2 cellular contexts compared by ENCODE assay signal in the genomic region with DNA sequence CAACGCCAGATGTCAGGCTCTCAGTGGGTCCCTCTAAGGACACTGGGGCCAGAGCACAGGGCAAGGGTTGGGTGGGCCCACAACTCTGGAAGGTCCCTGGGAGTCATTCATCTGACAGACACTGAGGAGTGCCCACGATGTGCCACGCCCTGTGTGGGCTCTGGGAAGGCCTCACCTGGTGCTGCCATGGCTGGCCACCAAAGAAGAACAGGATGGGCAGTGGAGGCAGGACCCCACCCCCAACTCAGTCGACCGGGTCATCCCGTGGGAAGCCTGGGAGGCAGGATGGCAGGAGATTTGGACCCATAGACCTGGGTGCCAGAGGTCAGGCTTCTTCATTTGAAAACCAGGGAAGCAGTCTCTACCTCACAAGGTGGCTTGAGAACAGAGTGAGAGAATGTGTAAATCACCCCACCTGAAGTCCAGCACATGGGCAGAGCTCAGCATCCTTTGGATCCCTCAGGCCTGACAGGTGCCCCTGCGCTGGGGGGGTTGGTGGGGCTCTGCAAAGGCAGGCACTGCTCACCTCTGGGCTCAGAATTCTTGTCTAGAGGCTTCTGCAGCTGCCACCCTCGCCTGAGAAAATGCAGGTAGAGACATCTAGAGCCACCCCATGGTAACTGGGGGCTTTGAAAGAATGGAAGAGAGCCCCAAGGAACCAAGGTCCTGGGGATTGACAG.
TF ChIP-seq lines count a peak whose summit lies in the region.

No MANE protein-coding gene starts in this region.

TF ChIP-seq in GM23338, 12 proteins besides CTCF, POLR2A, EP300 and RAD21 (continues in another document):
- TF ChIP-seq EZH2phosphoT487 (IDR thresholded peaks at IDR 0.05; ENCODE audit: unreplicated experiment) (no peak), ZNF114 (CRISPR knock-in tag; IDR thresholded peaks at IDR 0.05) (no peak), POLR2AphosphoS5 (IDR thresholded peaks at IDR 0.05; ENCODE audit: low read depth) (no peak), STAT1 (IDR thresholded peaks at IDR 0.05; ENCODE audit: unreplicated experiment) (no peak), EZH2 (IDR thresholded peaks at IDR 0.05; ENCODE audit: low read depth, unreplicated experiment) (no peak)
- TF ChIP-seq, protein P1, sequence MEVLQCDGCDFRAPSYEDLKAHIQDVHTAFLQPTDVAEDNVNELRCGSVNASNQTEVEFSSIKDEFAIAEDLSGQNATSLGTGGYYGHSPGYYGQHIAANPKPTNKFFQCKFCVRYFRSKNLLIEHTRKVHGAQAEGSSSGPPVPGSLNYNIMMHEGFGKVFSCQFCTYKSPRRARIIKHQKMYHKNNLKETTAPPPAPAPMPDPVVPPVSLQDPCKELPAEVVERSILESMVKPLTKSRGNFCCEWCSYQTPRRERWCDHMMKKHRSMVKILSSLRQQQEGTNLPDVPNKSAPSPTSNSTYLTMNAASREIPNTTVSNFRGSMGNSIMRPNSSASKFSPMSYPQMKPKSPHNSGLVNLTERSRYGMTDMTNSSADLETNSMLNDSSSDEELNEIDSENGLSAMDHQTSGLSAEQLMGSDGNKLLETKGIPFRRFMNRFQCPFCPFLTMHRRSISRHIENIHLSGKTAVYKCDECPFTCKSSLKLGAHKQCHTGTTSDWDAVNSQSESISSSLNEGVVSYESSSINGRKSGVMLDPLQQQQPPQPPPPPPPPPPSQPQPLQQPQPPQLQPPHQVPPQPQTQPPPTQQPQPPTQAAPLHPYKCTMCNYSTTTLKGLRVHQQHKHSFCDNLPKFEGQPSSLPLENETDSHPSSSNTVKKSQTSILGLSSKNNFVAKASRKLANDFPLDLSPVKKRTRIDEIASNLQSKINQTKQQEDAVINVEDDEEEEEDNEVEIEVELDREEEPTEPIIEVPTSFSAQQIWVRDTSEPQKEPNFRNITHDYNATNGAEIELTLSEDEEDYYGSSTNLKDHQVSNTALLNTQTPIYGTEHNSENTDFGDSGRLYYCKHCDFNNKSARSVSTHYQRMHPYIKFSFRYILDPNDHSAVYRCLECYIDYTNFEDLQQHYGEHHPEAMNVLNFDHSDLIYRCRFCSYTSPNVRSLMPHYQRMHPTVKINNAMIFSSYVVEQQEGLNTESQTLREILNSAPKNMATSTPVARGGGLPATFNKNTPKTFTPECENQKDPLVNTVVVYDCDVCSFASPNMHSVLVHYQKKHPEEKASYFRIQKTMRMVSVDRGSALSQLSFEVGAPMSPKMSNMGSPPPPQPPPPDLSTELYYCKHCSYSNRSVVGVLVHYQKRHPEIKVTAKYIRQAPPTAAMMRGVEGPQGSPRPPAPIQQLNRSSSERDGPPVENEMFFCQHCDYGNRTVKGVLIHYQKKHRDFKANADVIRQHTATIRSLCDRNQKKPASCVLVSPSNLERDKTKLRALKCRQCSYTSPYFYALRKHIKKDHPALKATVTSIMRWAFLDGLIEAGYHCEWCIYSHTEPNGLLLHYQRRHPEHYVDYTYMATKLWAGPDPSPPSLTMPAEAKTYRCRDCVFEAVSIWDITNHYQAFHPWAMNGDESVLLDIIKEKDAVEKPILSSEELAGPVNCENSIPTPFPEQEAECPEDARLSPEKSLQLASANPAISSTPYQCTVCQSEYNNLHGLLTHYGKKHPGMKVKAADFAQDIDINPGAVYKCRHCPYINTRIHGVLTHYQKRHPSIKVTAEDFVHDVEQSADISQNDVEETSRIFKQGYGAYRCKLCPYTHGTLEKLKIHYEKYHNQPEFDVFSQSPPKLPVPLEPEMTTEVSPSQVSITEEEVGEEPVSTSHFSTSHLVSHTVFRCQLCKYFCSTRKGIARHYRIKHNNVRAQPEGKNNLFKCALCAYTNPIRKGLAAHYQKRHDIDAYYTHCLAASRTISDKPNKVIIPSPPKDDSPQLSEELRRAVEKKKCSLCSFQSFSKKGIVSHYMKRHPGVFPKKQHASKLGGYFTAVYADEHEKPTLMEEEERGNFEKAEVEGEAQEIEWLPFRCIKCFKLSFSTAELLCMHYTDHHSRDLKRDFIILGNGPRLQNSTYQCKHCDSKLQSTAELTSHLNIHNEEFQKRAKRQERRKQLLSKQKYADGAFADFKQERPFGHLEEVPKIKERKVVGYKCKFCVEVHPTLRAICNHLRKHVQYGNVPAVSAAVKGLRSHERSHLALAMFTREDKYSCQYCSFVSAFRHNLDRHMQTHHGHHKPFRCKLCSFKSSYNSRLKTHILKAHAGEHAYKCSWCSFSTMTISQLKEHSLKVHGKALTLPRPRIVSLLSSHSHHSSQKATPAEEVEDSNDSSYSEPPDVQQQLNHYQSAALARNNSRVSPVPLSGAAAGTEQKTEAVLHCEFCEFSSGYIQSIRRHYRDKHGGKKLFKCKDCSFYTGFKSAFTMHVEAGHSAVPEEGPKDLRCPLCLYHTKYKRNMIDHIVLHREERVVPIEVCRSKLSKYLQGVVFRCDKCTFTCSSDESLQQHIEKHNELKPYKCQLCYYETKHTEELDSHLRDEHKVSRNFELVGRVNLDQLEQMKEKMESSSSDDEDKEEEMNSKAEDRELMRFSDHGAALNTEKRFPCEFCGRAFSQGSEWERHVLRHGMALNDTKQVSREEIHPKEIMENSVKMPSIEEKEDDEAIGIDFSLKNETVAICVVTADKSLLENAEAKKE (CRISPR knock-in tag; IDR thresholded peaks at IDR 0.05) = no peak
- TF ChIP-seq, protein P2, sequence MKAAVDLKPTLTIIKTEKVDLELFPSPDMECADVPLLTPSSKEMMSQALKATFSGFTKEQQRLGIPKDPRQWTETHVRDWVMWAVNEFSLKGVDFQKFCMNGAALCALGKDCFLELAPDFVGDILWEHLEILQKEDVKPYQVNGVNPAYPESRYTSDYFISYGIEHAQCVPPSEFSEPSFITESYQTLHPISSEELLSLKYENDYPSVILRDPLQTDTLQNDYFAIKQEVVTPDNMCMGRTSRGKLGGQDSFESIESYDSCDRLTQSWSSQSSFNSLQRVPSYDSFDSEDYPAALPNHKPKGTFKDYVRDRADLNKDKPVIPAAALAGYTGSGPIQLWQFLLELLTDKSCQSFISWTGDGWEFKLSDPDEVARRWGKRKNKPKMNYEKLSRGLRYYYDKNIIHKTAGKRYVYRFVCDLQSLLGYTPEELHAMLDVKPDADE (IDR thresholded peaks at IDR 0.05) = no peak
- TF ChIP-seq, protein P3, sequence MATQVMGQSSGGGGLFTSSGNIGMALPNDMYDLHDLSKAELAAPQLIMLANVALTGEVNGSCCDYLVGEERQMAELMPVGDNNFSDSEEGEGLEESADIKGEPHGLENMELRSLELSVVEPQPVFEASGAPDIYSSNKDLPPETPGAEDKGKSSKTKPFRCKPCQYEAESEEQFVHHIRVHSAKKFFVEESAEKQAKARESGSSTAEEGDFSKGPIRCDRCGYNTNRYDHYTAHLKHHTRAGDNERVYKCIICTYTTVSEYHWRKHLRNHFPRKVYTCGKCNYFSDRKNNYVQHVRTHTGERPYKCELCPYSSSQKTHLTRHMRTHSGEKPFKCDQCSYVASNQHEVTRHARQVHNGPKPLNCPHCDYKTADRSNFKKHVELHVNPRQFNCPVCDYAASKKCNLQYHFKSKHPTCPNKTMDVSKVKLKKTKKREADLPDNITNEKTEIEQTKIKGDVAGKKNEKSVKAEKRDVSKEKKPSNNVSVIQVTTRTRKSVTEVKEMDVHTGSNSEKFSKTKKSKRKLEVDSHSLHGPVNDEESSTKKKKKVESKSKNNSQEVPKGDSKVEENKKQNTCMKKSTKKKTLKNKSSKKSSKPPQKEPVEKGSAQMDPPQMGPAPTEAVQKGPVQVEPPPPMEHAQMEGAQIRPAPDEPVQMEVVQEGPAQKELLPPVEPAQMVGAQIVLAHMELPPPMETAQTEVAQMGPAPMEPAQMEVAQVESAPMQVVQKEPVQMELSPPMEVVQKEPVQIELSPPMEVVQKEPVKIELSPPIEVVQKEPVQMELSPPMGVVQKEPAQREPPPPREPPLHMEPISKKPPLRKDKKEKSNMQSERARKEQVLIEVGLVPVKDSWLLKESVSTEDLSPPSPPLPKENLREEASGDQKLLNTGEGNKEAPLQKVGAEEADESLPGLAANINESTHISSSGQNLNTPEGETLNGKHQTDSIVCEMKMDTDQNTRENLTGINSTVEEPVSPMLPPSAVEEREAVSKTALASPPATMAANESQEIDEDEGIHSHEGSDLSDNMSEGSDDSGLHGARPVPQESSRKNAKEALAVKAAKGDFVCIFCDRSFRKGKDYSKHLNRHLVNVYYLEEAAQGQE (IDR thresholded peaks at IDR 0.05; ENCODE audit: unreplicated experiment) = no peak

TF ChIP-seq in H1, 55 proteins besides CTCF, POLR2A, EP300 and RAD21:
- TF ChIP-seq CBX5 (IDR thresholded peaks at IDR 0.05; ENCODE audit: low read depth, low read length) (no peak), BACH1 (IDR thresholded peaks at IDR 0.05; ENCODE audit: low read length) (no peak), POLR2AphosphoS5 (IDR thresholded peaks at IDR 0.05; ENCODE audit: low read depth, low read length) (no peak), CREB1 (IDR thresholded peaks at IDR 0.05) (no peak), SP1 (IDR thresholded peaks at IDR 0.05; ENCODE audit: low read depth, low read length) (no peak), CHD2 (IDR thresholded peaks at IDR 0.05; ENCODE audit: low read length) (no peak)
- TF ChIP-seq, protein P4, sequence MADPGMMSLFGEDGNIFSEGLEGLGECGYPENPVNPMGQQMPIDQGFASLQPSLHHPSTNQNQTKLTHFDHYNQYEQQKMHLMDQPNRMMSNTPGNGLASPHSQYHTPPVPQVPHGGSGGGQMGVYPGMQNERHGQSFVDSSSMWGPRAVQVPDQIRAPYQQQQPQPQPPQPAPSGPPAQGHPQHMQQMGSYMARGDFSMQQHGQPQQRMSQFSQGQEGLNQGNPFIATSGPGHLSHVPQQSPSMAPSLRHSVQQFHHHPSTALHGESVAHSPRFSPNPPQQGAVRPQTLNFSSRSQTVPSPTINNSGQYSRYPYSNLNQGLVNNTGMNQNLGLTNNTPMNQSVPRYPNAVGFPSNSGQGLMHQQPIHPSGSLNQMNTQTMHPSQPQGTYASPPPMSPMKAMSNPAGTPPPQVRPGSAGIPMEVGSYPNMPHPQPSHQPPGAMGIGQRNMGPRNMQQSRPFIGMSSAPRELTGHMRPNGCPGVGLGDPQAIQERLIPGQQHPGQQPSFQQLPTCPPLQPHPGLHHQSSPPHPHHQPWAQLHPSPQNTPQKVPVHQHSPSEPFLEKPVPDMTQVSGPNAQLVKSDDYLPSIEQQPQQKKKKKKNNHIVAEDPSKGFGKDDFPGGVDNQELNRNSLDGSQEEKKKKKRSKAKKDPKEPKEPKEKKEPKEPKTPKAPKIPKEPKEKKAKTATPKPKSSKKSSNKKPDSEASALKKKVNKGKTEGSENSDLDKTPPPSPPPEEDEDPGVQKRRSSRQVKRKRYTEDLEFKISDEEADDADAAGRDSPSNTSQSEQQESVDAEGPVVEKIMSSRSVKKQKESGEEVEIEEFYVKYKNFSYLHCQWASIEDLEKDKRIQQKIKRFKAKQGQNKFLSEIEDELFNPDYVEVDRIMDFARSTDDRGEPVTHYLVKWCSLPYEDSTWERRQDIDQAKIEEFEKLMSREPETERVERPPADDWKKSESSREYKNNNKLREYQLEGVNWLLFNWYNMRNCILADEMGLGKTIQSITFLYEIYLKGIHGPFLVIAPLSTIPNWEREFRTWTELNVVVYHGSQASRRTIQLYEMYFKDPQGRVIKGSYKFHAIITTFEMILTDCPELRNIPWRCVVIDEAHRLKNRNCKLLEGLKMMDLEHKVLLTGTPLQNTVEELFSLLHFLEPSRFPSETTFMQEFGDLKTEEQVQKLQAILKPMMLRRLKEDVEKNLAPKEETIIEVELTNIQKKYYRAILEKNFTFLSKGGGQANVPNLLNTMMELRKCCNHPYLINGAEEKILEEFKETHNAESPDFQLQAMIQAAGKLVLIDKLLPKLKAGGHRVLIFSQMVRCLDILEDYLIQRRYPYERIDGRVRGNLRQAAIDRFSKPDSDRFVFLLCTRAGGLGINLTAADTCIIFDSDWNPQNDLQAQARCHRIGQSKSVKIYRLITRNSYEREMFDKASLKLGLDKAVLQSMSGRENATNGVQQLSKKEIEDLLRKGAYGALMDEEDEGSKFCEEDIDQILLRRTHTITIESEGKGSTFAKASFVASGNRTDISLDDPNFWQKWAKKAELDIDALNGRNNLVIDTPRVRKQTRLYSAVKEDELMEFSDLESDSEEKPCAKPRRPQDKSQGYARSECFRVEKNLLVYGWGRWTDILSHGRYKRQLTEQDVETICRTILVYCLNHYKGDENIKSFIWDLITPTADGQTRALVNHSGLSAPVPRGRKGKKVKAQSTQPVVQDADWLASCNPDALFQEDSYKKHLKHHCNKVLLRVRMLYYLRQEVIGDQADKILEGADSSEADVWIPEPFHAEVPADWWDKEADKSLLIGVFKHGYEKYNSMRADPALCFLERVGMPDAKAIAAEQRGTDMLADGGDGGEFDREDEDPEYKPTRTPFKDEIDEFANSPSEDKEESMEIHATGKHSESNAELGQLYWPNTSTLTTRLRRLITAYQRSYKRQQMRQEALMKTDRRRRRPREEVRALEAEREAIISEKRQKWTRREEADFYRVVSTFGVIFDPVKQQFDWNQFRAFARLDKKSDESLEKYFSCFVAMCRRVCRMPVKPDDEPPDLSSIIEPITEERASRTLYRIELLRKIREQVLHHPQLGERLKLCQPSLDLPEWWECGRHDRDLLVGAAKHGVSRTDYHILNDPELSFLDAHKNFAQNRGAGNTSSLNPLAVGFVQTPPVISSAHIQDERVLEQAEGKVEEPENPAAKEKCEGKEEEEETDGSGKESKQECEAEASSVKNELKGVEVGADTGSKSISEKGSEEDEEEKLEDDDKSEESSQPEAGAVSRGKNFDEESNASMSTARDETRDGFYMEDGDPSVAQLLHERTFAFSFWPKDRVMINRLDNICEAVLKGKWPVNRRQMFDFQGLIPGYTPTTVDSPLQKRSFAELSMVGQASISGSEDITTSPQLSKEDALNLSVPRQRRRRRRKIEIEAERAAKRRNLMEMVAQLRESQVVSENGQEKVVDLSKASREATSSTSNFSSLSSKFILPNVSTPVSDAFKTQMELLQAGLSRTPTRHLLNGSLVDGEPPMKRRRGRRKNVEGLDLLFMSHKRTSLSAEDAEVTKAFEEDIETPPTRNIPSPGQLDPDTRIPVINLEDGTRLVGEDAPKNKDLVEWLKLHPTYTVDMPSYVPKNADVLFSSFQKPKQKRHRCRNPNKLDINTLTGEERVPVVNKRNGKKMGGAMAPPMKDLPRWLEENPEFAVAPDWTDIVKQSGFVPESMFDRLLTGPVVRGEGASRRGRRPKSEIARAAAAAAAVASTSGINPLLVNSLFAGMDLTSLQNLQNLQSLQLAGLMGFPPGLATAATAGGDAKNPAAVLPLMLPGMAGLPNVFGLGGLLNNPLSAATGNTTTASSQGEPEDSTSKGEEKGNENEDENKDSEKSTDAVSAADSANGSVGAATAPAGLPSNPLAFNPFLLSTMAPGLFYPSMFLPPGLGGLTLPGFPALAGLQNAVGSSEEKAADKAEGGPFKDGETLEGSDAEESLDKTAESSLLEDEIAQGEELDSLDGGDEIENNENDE (IDR thresholded peaks at IDR 0.05; ENCODE audit: insufficient replicate concordance, low read length) = no peak
